In genomic region chr1:147095691-147096090, GRCh38 we compare ENCODE assay signal across 3 cellular contexts.
"Had no signal": no experiment of that assay in that cellular context is flagged by ENCODE, and none has a peak within 500 bp of the region (broad histone marks: within the 10 kb centered on the region; RNA-seq: fewer than 3 reads in every experiment).

No MANE protein-coding gene starts in this region.

- H3K4me3 ChIP-seq: GM12878 had no signal

- DNase-seq: GDM1, GF-D8 had no signal

- ATAC-seq: GM12878 had no signal
